1 cellular context compared by ENCODE assay signal in the genomic region with DNA sequence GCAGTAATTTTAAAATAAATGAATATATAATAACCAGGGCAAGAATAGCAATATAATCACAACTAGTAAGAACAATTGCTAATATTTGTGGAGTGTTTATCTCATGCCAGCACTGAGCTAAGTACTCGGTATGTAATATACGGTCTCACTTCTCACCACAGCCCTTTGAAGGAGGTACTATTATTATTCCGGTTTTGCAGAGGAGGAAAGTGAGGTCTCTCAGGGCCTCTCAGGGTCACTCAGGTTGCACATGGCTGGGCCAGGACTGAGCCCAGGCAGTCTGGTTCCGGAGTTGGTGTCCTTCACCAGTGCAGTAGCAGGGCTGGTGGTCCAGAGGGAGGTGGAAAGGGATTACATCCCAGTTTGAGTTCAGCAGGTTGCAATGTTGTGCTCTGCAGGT.
TF ChIP-seq lines count a peak whose summit lies in the region.

No MANE protein-coding gene starts in this region.

TF ChIP-seq in H1, 55 proteins besides CTCF, POLR2A, EP300 and RAD21:
- TF ChIP-seq TBP (IDR thresholded peaks at IDR 0.05; ENCODE audit: low read depth, low read length): no peak
- no peak for TF ChIP-seq RBBP5 (IDR thresholded peaks at IDR 0.05; ENCODE audit: borderline replicate concordance, low read depth, low read length)
- TF ChIP-seq BRCA1 (IDR thresholded peaks at IDR 0.05; ENCODE audit: low read depth, low read length): no peak
- no peak for TF ChIP-seq CTBP2 (IDR thresholded peaks at IDR 0.05; ENCODE audit: borderline replicate concordance, insufficient read depth, insufficient read length, low read length)
- TF ChIP-seq SIRT6 (IDR thresholded peaks at IDR 0.05; ENCODE audit: low read length): no peak
- TF ChIP-seq SRF (IDR thresholded peaks at IDR 0.05; ENCODE audit: low read depth, low read length): no peak
- TF ChIP-seq SAP30 (IDR thresholded peaks at IDR 0.05; ENCODE audit: insufficient read depth, insufficient replicate concordance, low read length): no peak
- no peak for TF ChIP-seq KDM1A (IDR thresholded peaks at IDR 0.05; ENCODE audit: borderline replicate concordance, low read length)
- TF ChIP-seq BACH1 (IDR thresholded peaks at IDR 0.05; ENCODE audit: low read length): no peak
- TF ChIP-seq EGR1 (IDR thresholded peaks at IDR 0.05; ENCODE audit: borderline replicate concordance, low read depth, low read length): no peak
- TF ChIP-seq TEAD4 (IDR thresholded peaks at IDR 0.05; ENCODE audit: low read depth, low read length): no peak
